8 cellular contexts compared by ENCODE assay signal in genomic region chr1:89781494-89782126, GRCh38.
A peak's percentile ranks its signal among the peaks of the same experiment; 100 is the strongest.
DNase-seq lines count a peak whose midpoint lies in the region; ATAC-seq and FAIRE-seq lines count a peak whose summit lies in the region.

No MANE protein-coding gene starts in this region.

- no peak for FAIRE-seq in urothelium cell line (lab: Jason Lieb, UNC)

- DNase-seq in activated gamma-delta T cell treated with anti-CD3 and anti-CD28 coated beads, Interleukin-2, amount 50 U/mL, for 16 hours (ENCODE audit: low read depth), result peak; percentile 69
- DNase-seq in stimulated activated CD8-positive, alpha-beta memory T cell treated with anti-CD3 and anti-CD28 coated beads, Interleukin-15, amount 100 ng/mL, for 4 hours (ENCODE audit: low read depth in 2 of 2), result peak; percentile 56 to 73
- DNase-seq in NCI-H1436 treated with DMSO at 0.1 percent for 48 hours (lab: John Stamatoyannopoulos, UW), result no peak
- no peak for DNase-seq in urothelium cell line (ENCODE audit: low spot score)
- no peak for DNase-seq in HUDEP-2 (lab: John Stamatoyannopoulos, UW; ENCODE audit: unreplicated experiment in 76 of 76)
- no peak for DNase-seq in NCI-H774 (lab: John Stamatoyannopoulos, UW)

- ATAC-seq in GM19438 (IDR thresholded peaks at IDR 0.05; ENCODE audit: low read depth, unreplicated experiment) (peak; percentile 77), HG03457 (IDR thresholded peaks at IDR 0.05; ENCODE audit: unreplicated experiment) (peak; percentile 83)

Comparison
In these comparisons a context has a peak if more than half of its experiments do, and no peak if none do; other contexts are left out.
1. DNase-seq: peak in activated gamma-delta T cell treated with anti-CD3 and anti-CD28 coated beads, Interleukin-2, amount 50 U/mL, for 16 hours (single experiment) and stimulated activated CD8-positive, alpha-beta memory T cell treated with anti-CD3 and anti-CD28 coated beads, Interleukin-15, amount 100 ng/mL, for 4 hours (2 of 2); none in NCI-H1436 treated with DMSO at 0.1 percent for 48 hours (single experiment), urothelium cell line (single experiment), HUDEP-2 (0 of 76) and NCI-H774 (single experiment).